Comparison of ENCODE assay signal across 14 cellular contexts in genomic region chr1:7346070-7346596, GRCh38.
DNase-seq lines count a peak whose midpoint lies in the region; ATAC-seq and TF ChIP-seq lines count a peak whose summit lies in the region.
"Had no signal": no experiment of that assay in that cellular context is flagged by ENCODE, and none has a peak within 500 bp of the region (broad histone marks: within the 10 kb centered on the region; RNA-seq: fewer than 3 reads in every experiment).

No MANE protein-coding gene starts in this region.

- H2AFZ ChIP-seq in HCT116 (ENCODE audit: low read depth, low read length, poor library complexity, severe bottlenecking), result no peak overlapping the region

- no peak overlapping the region for H3K4me2 ChIP-seq in HCT116 (ENCODE audit: low read length)
- H3K4me2 ChIP-seq: SK-N-SH had no signal

- no peak for DNase-seq in AG04450 (ENCODE audit: low read depth, low spot score)
- DNase-seq in HCT116 (ENCODE audit: low read depth, low spot score), result no peak
- no peak for DNase-seq in cardiac fibroblast (ENCODE audit: low read depth in 2 of 2)
- peak; percentile 5 for DNase-seq in iPS DF 6.9 (ENCODE audit: low read depth, low spot score)
- DNase-seq in activated CD8-positive, alpha-beta memory T cell treated with anti-CD3 and anti-CD28 coated beads, Interleukin-2, amount 10 ng/mL, durations not matched to agents 7 days and 5 days, result no peak
- no peak for DNase-seq in activated naive CD4-positive, alpha-beta T cell treated with anti-CD3 and anti-CD28 coated beads for 36 hours
- DNase-seq: CD4-positive, alpha-beta memory T cell; KG1; NCI-H1092; Right ventricle myocardium superior; SK-N-SH had no signal

- H3K36me3 ChIP-seq in HCT116 (ENCODE audit: control insufficient read depth in 1 of 2, insufficient read depth in 2 of 2, low read length in 2 of 2) (no peaks in the 10 kb centered on the region), iPS DF 6.9 (ENCODE audit: control insufficient read depth, insufficient read depth, low read length) (no peaks in the 10 kb centered on the region)

- H3K9ac ChIP-seq in HCT116 (ENCODE audit: low read length), result no peak overlapping the region
- H3K9ac ChIP-seq: SK-N-SH had no signal

- H3K27me3 ChIP-seq in AG04450 (ENCODE audit: control insufficient read depth, insufficient read depth, low read length), result peaks cover under 1% of the 10 kb centered on the region
- H3K27me3 ChIP-seq in HCT116 (ENCODE audit: insufficient read depth, low read length), result no peaks in the 10 kb centered on the region
- H3K27me3 ChIP-seq in iPS DF 6.9 (ENCODE audit: control insufficient read depth, insufficient read depth, low read length), result no peaks in the 10 kb centered on the region

- H3K9me3 ChIP-seq in AG04450 (ENCODE audit: control insufficient read depth, insufficient read depth, low read length) (no peaks in the 10 kb centered on the region; the same call in 1 of the 2 replicates), HCT116 (ENCODE audit: control insufficient read depth in 1 of 2, insufficient read depth in 1 of 2, low read depth in 1 of 2, low read length in 2 of 2) (no peaks in the 10 kb centered on the region), iPS DF 6.9 (ENCODE audit: control insufficient read depth, insufficient read depth, low read length) (no peaks in the 10 kb centered on the region)
- H3K9me3 ChIP-seq: SK-N-SH had no signal

- H3K4me3 ChIP-seq in AG04450 (ENCODE audit: low read depth, low read length) (no peak overlapping the region), HCT116 (replicated peaks in 1 of 2; ENCODE audit: low read depth in 1 of 2, low read length in 2 of 2) (no peak overlapping the region), cardiac fibroblast (replicated peaks in 1 of 2; ENCODE audit: low read depth in 2 of 2, low read length in 2 of 2) (no peak overlapping the region), iPS DF 6.9 (ENCODE audit: low read length) (no peak overlapping the region)

- no peak overlapping the region for H3K27ac Mint-ChIP-seq in activated CD8-positive, alpha-beta memory T cell treated with anti-CD3 and anti-CD28 coated beads, Interleukin-2, amount 10 ng/mL, durations not matched to agents 7 days and 5 days
- H3K27ac Mint-ChIP-seq in activated naive CD4-positive, alpha-beta T cell treated with anti-CD3 and anti-CD28 coated beads for 36 hours, result no peak overlapping the region
- H3K27ac Mint-ChIP-seq: B cell; CD4-positive, alpha-beta memory T cell had no signal

- TF ChIP-seq CTCF in AG04450 (IDR thresholded peaks at IDR 0.05; ENCODE audit: low read depth, low read length) (0 out of 2 replicates have a peak, but pooled peaks have one; percentile 8), HCT116 (IDR thresholded peaks at IDR 0.05 in 2 of 3, conservative IDR thresholded peaks at IDR 0.05 in 1 of 3; ENCODE audit: borderline replicate concordance in 1 of 3, insufficient read depth in 1 of 3, low read depth in 2 of 3, low read length in 2 of 3) (0 out of 6 replicates have a peak, but pooled peaks of 1 of the 3 experiments have one; percentile 21), cardiac fibroblast (IDR thresholded peaks at IDR 0.05; ENCODE audit: low read depth, low read length) (peak; percentile 2)

- ATAC-seq in HCT116, result no peak
- no peak for ATAC-seq in activated CD8-positive, alpha-beta memory T cell treated with anti-CD3 and anti-CD28 coated beads, Interleukin-2, amount 10 ng/mL, durations not matched to agents 7 days and 5 days
- ATAC-seq in GM21825 (IDR thresholded peaks at IDR 0.05; ENCODE audit: unreplicated experiment), result no peak

- no peaks in the 10 kb centered on the region for H3K27me3 Mint-ChIP-seq in activated CD8-positive, alpha-beta memory T cell treated with anti-CD3 and anti-CD28 coated beads, Interleukin-2, amount 10 ng/mL, durations not matched to agents 7 days and 5 days
- no peaks in the 10 kb centered on the region for H3K27me3 Mint-ChIP-seq in activated naive CD4-positive, alpha-beta T cell treated with anti-CD3 and anti-CD28 coated beads for 36 hours (ENCODE audit: low read depth)

- TF ChIP-seq RAD21 in HCT116 (IDR thresholded peaks at IDR 0.05; ENCODE audit: low read depth), result peak; percentile 36; the same call in 1 of the 2 replicates

- TF ChIP-seq POLR2A in HCT116 (IDR thresholded peaks at IDR 0.05; ENCODE audit: borderline replicate concordance, extremely low read depth, insufficient read depth, insufficient read length), result no peak

- H3K9me3 Mint-ChIP-seq in activated CD8-positive, alpha-beta memory T cell treated with anti-CD3 and anti-CD28 coated beads, Interleukin-2, amount 10 ng/mL, durations not matched to agents 7 days and 5 days (ENCODE audit: low read depth), result no peaks in the 10 kb centered on the region
- H3K9me3 Mint-ChIP-seq in activated naive CD4-positive, alpha-beta T cell treated with anti-CD3 and anti-CD28 coated beads for 36 hours, result no peaks in the 10 kb centered on the region
- H3K9me3 Mint-ChIP-seq: CD4-positive, alpha-beta memory T cell had no signal

- POLR2A ChIA-PET in AG04450 (lab: Yijun Ruan, JAX), result no interaction called here
- POLR2A ChIA-PET in HCT116 (lab: Charles Lee), result no interaction called here

- no peaks in the 10 kb centered on the region for H3K9me2 ChIP-seq in HCT116 (ENCODE audit: insufficient read depth)
- H3K9me2 ChIP-seq: SK-N-SH had no signal

- H3K79me2 ChIP-seq in HCT116 (ENCODE audit: insufficient read depth, low read length), result no peaks in the 10 kb centered on the region

- H3K27ac ChIP-seq in AG04450 (ENCODE audit: low read depth, low read length) (no peak overlapping the region), HCT116 (ENCODE audit: low read depth, low read length) (no peak overlapping the region), iPS DF 6.9 (ENCODE audit: low read length) (no peak overlapping the region)
- H3K27ac ChIP-seq: HL-60 had no signal

- H3K4me1 Mint-ChIP-seq in activated CD8-positive, alpha-beta memory T cell treated with anti-CD3 and anti-CD28 coated beads, Interleukin-2, amount 10 ng/mL, durations not matched to agents 7 days and 5 days, result no peaks in the 10 kb centered on the region
- no peaks in the 10 kb centered on the region for H3K4me1 Mint-ChIP-seq in activated naive CD4-positive, alpha-beta T cell treated with anti-CD3 and anti-CD28 coated beads for 36 hours (ENCODE audit: low read depth)
- H3K4me1 Mint-ChIP-seq: B cell; CD4-positive, alpha-beta memory T cell had no signal

- H3K36me3 Mint-ChIP-seq in activated CD8-positive, alpha-beta memory T cell treated with anti-CD3 and anti-CD28 coated beads, Interleukin-2, amount 10 ng/mL, durations not matched to agents 7 days and 5 days, result no peaks in the 10 kb centered on the region
- H3K36me3 Mint-ChIP-seq in activated naive CD4-positive, alpha-beta T cell treated with anti-CD3 and anti-CD28 coated beads for 36 hours (ENCODE audit: low read depth), result no peaks in the 10 kb centered on the region
- H3K36me3 Mint-ChIP-seq: CD4-positive, alpha-beta memory T cell had no signal

- intact Hi-C loops in HCT116 (cut with micrococcal nuclease), result loop anchor here (5.0 kb wide), 1 partner anchor 109 kb away; no protein-coding TSS in a partner anchor
- intact Hi-C loops in activated naive CD4-positive, alpha-beta T cell treated with anti-CD3 and anti-CD28 coated beads for 36 hours (cut with micrococcal nuclease), result no loop called here

- CTCF ChIA-PET in AG04450 (lab: Charles Lee) (interaction anchor here (0.8 kb wide), 1 partner anchor 301 kb away, joined by 4 read pairs; no protein-coding TSS in a partner anchor), HCT116 (lab: Charles Lee) (no interaction called here)
- CTCF ChIA-PET in activated CD8-positive, alpha-beta memory T cell treated with anti-CD3 and anti-CD28 coated beads, Interleukin-2, amount 10 ng/mL, durations not matched to agents 7 days and 5 days (lab: Charles Lee), result no interaction called here
- CTCF ChIA-PET in activated naive CD4-positive, alpha-beta T cell treated with anti-CD3 and anti-CD28 coated beads for 36 hours (lab: Charles Lee), result no interaction called here

- no TSS peak for BruUV-seq in HCT116 (replicated peaks; lab: Mats Ljungman, UMichigan)

- RAD21 ChIA-PET in HCT116 (lab: Charles Lee; ENCODE audit: low non-redundant PET in 1 of 2, low total read pairs in 2 of 2, uncharacterized antibody in 2 of 2, unreplicated experiment in 2 of 2), result interaction anchor here in 1 of 2 experiments (1.0 kb wide), 1 partner anchor 121 kb away, joined by 3 read pairs; no protein-coding TSS in a partner anchor

- no CpG with 5 or more reads among the region's 3 CpGs for WGBS in iPS DF 6.9 (ENCODE audit: insufficient coverage, insufficient read length)

- H3K4me1 ChIP-seq in HCT116 (ENCODE audit: control insufficient read depth in 1 of 2, insufficient read depth in 2 of 2, low read length in 2 of 2), result no peaks in the 10 kb centered on the region
- H3K4me1 ChIP-seq in iPS DF 6.9 (ENCODE audit: control insufficient read depth, insufficient read depth, low read length), result no peaks in the 10 kb centered on the region

- H4K20me1 ChIP-seq in HCT116 (ENCODE audit: insufficient read depth), result no peaks in the 10 kb centered on the region

- H3K4me3 Mint-ChIP-seq in activated CD8-positive, alpha-beta memory T cell treated with anti-CD3 and anti-CD28 coated beads, Interleukin-2, amount 10 ng/mL, durations not matched to agents 7 days and 5 days, result no peak overlapping the region
- H3K4me3 Mint-ChIP-seq in activated naive CD4-positive, alpha-beta T cell treated with anti-CD3 and anti-CD28 coated beads for 36 hours, result no peak overlapping the region
- H3K4me3 Mint-ChIP-seq: B cell; CD4-positive, alpha-beta memory T cell had no signal

TF ChIP-seq in HCT116, 20 proteins besides CTCF, POLR2A, EP300 and RAD21 (continues in another document):
- TF ChIP-seq SIN3A (IDR thresholded peaks at IDR 0.05; ENCODE audit: low read depth) (no peak), ZFX (IDR thresholded peaks at IDR 0.05) (no peak), TCF7L2 (IDR thresholded peaks at IDR 0.05; ENCODE audit: borderline replicate concordance, extremely low read depth, insufficient read depth, insufficient read length) (no peak), EGR1 (IDR thresholded peaks at IDR 0.05; ENCODE audit: low read depth) (no peak), EZH2 (IDR thresholded peaks at IDR 0.05) (no peak), CEBPB (IDR thresholded peaks at IDR 0.05; ENCODE audit: low read depth) (no peak), YY1 (IDR thresholded peaks at IDR 0.05; ENCODE audit: extremely low read depth, insufficient replicate concordance, low read depth, low read length) (no peak), SP1 (IDR thresholded peaks at IDR 0.05; ENCODE audit: low read depth) (no peak), FOSL1 (IDR thresholded peaks at IDR 0.05; ENCODE audit: low read depth) (no peak)
